In the genomic region with DNA sequence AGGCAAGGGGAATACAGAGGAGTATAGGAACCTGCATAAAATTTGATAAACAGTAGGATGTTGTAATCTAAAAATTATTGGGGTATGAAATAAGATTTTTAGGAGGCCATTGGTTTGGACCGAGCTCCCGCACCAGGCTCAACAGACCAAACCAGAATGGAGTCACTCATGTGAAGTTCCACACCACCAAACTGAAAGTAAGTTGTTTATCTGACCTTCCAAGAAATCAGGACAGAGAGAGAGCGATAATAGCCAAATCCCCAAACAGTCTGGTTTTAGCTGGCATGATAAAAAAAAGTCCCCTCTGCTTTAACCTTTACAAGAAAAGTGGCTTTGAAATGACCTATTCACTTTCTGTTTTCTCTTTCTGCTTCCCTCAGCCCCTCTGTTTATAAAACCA, we compare ENCODE assay signal across 13 cellular contexts.
"Had no signal": no experiment of that assay in that cellular context is flagged by ENCODE, and none has a peak within 500 bp of the region (broad histone marks: within the 10 kb centered on the region; RNA-seq: fewer than 3 reads in every experiment).

No MANE protein-coding gene starts in this region.

- H3K4me1 ChIP-seq: gastrocnemius medialis had no signal

- H3K36me3 Mint-ChIP-seq: immature natural killer cell had no signal

- ATAC-seq: gastrocnemius medialis, heart left ventricle, right cardiac atrium had no signal

- DNase-seq: activated CD4-positive, CD25-positive, alpha-beta regulatory T cell treated with anti-CD3 and anti-CD28 coated beads, Interleukin-2, amount 50 U/mL, for 72 hours; activated naive CD4-positive, alpha-beta T cell treated with anti-CD3 and anti-CD28 coated beads for 36 hours; activated T-cell treated with anti-CD3 and anti-CD28 coated beads for 4 hours; dorsolateral prefrontal cortex; endodermal cell; gastrocnemius medialis; heart left ventricle; immature natural killer cell; nephron progenitor cell; right cardiac atrium; T1000 had no signal

- H3K9me3 Mint-ChIP-seq: activated naive CD4-positive, alpha-beta T cell treated with anti-CD3 and anti-CD28 coated beads for 36 hours; endodermal cell; immature natural killer cell had no signal

- H3K4me3 Mint-ChIP-seq: activated naive CD4-positive, alpha-beta T cell treated with anti-CD3 and anti-CD28 coated beads for 36 hours; endodermal cell; immature natural killer cell; nephron progenitor cell had no signal

- H3K4me1 Mint-ChIP-seq: endodermal cell had no signal

- H3K9me3 ChIP-seq: gastrocnemius medialis, heart left ventricle had no signal

- H3K27ac Mint-ChIP-seq: activated naive CD4-positive, alpha-beta T cell treated with anti-CD3 and anti-CD28 coated beads for 36 hours; endodermal cell; immature natural killer cell; nephron progenitor cell; progenitor cell of endocrine pancreas had no signal

- H3K4me3 ChIP-seq: dorsolateral prefrontal cortex, gastrocnemius medialis, heart left ventricle, skin epidermis had no signal

- H3K36me3 ChIP-seq: gastrocnemius medialis, heart left ventricle had no signal

- H3K27ac ChIP-seq: dorsolateral prefrontal cortex, gastrocnemius medialis, heart left ventricle had no signal

- H3K27me3 ChIP-seq: dorsolateral prefrontal cortex, gastrocnemius medialis, heart left ventricle had no signal
